In genomic region chr1:16367968-16368910, GRCh38 we compare ENCODE assay signal across 8 cellular contexts. TPM values are rescaled to one million over a fixed set of nuclear protein-coding genes. Genes with fewer than 3 reads are reported as not detected.
DNase-seq lines count a peak whose midpoint lies in the region; ATAC-seq and TF ChIP-seq lines count a peak whose summit lies in the region.

No MANE protein-coding gene starts in this region.

- H3K27me3 ChIP-seq in layer of hippocampus (ENCODE audit: control insufficient read depth, insufficient read depth, low read length) (no peaks in the 10 kb centered on the region), thyroid gland (no peaks in the 10 kb centered on the region)

- 3 to 5% methylated on average over 24 of the region's 24 CpGs for WGBS in thyroid gland, 2 donors

- TF ChIP-seq POLR2A in thyroid gland (IDR thresholded peaks at IDR 0.05) = no peak

- H3K4me1 ChIP-seq in thyroid gland = peaks cover 17 to 35% of the 10 kb centered on the region in 2 donors

- H3K4me3 ChIP-seq in AG09309 (ENCODE audit: control insufficient read depth, low read depth, low read length) (peak overlapping the region; percentile 80), thyroid gland (replicated peaks in 1 of 3) (peak overlapping the region; percentile 34 to 86 (median 62))

- no peak for TF ChIP-seq CTCF in AG09309 (IDR thresholded peaks at IDR 0.05; ENCODE audit: control insufficient read depth, insufficient read depth, low read depth, low read length, missing control alignments)
- TF ChIP-seq CTCF in thyroid gland (IDR thresholded peaks at IDR 0.05) = no peak

- no peaks in the 10 kb centered on the region for H3K9me3 ChIP-seq in thyroid gland

- ATAC-seq in GM21717 (IDR thresholded peaks at IDR 0.05; ENCODE audit: unreplicated experiment) (no peak), HG03108 (IDR thresholded peaks at IDR 0.05; ENCODE audit: unreplicated experiment) (no peak)

- DNase-seq in AG09309 (ENCODE audit: low read depth) (peak; percentile 61), HT1080 (ENCODE audit: low read depth) (peak; percentile 24), astrocyte of the hippocampus (ENCODE audit: low read depth, low spot score) (peak; percentile 24), thyroid gland (peak in 1 of 2 donors; percentile 14)
- DNase-seq in stimulated activated CD4-positive, alpha-beta T cell treated with anti-CD3 and anti-CD28 coated beads, Interleukin-4, amount 100 ng/mL, for 4 hours = no peak

- intact Hi-C loops in thyroid gland (cut with DNase I) = no loop called here

- no peaks in the 10 kb centered on the region for H3K36me3 ChIP-seq in thyroid gland

- H3K27ac ChIP-seq in layer of hippocampus (ENCODE audit: low read depth, low read length) (peak overlapping the region; percentile 98), thyroid gland (peak overlapping the region; percentile 91 to 99 (median 99))

RNA-seq across cellular contexts. Expression of gene SZRD1, which starts 1.2 kb away (rescaled TPM):
- total RNA-seq in HT1080 (2014; rRNA removed; shearing (Covaris generic)) = 158 and 175 TPM in 2 replicates
- 155 and 159 TPM in 2 replicates for polyA plus RNA-seq in HT1080 (2015; cell fraction: cytosol; rRNA removed)
- 67.2 and 68.4 TPM in 2 replicates for polyA plus RNA-seq in HT1080 (2015; cell fraction: nucleus; rRNA removed)
- total RNA-seq in thyroid gland = 10 to 100 TPM; 59.4 to 82.8 (median 74.4) TPM

RNA-seq across cellular contexts. Expression of gene FBXO42, which starts 16.0 kb away (rescaled TPM):
- 9.7 and 12.8 TPM in 2 replicates for total RNA-seq in HT1080 (2014; rRNA removed; shearing (Covaris generic))
- polyA plus RNA-seq in HT1080 (2015; cell fraction: cytosol; rRNA removed) = 8.7 and 15.1 TPM in 2 replicates
- 13.2 TPM in 2 replicates for polyA plus RNA-seq in HT1080 (2015; cell fraction: nucleus; rRNA removed)
- total RNA-seq in thyroid gland = 10 to 100 TPM; 24.3 to 41.9 (median 31.9) TPM

Comparison
In these comparisons a context has a peak if more than half of its experiments do, and no peak if none do; other contexts are left out.
1. DNase-seq: peak in AG09309 (single experiment), HT1080 (single experiment) and astrocyte of the hippocampus (single experiment); none in stimulated activated CD4-positive, alpha-beta T cell treated with anti-CD3 and anti-CD28 coated beads, Interleukin-4, amount 100 ng/mL, for 4 hours (0 of 2).